8 cellular contexts compared by ENCODE assay signal in the genomic region with DNA sequence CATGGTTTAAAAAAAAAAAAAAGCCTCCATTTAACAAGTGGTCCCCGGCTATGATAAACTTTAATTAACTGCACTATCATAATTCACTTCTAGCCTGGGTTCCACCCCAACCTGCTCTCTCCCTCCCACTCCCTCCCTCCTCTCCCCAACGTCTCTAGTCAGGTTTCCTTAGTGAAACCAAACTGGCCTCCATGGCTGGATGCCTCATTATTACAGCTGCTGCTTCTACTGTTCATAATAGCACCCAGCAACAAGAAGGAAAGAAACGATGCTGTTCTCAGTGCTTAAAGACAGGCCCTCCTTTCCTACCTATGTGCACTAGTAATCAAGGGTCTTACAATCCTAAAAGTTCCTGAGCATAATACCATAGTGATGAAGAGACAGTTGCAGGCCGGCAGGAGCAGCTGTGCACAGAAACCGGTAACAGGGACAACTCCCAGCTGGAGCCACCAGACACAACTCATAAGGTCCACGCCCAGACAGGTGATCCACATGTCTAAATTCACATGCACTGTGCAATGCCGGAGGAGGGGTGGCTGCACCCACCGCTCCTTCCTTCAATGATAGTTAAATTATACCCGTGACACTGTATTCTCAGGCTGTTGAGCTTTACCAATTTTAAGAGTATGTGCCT. TPM values are rescaled to one million over a fixed set of nuclear protein-coding genes. Genes with fewer than 3 reads are reported as not detected.
A peak's percentile ranks its signal among the peaks of the same experiment; 100 is the strongest.
DNase-seq lines count a peak whose midpoint lies in the region; ATAC-seq lines count a peak whose summit lies in the region.

No MANE protein-coding gene starts in this region.

- H3K4me2 ChIP-seq in neuronal stem cell (ENCODE audit: insufficient read depth, low read length, poor library complexity, severe bottlenecking), result no peak overlapping the region

- H3K4me3 ChIP-seq in subcutaneous abdominal adipose tissue (ENCODE audit: low read depth in 1 of 5, low read length in 5 of 5), result no peak overlapping the region
- H3K4me3 ChIP-seq in neuronal stem cell (ENCODE audit: low read length in 2 of 2), result no peak overlapping the region

- ATAC-seq in GM21360 (IDR thresholded peaks at IDR 0.05; ENCODE audit: unreplicated experiment), result peak; percentile 57

- DNase-seq in COLO668 (lab: John Stamatoyannopoulos, UW; ENCODE audit: unreplicated experiment) (peak; percentile 82), NCI-H2196 (lab: John Stamatoyannopoulos, UW; ENCODE audit: unreplicated experiment) (peak; percentile 44), epithelial cell of prostate (ENCODE audit: low read depth, low spot score) (no peak), SKM-1 (lab: John Stamatoyannopoulos, UW; ENCODE audit: unreplicated experiment) (no peak), neuronal stem cell (ENCODE audit: low spot score) (no peak), NCI-H2029 (lab: John Stamatoyannopoulos, UW) (no peak)

- H4K8ac ChIP-seq in neuronal stem cell (ENCODE audit: low read depth, low read length), result no peak overlapping the region

- H2BK12ac ChIP-seq in neuronal stem cell (ENCODE audit: low read length), result no peak overlapping the region

- H3K14ac ChIP-seq in neuronal stem cell (ENCODE audit: low read length), result no peak overlapping the region

- H3K36me3 ChIP-seq in subcutaneous abdominal adipose tissue (ENCODE audit: control insufficient read depth in 5 of 5, insufficient read depth in 5 of 5, low read length in 5 of 5) (peaks cover 0 to 20% (median 6%) of the 10 kb centered on the region in 5 donors), neuronal stem cell (replicated peaks in 1 of 2; ENCODE audit: control insufficient read depth in 2 of 2, insufficient read depth in 2 of 2, low read length in 2 of 2) (peaks cover 0 to 32% of the 10 kb centered on the region in 2 donors)

- H2AK5ac ChIP-seq in neuronal stem cell (ENCODE audit: low read depth, low read length), result no peak overlapping the region

- peaks cover 16 to 56% (median 51%) of the 10 kb centered on the region in 5 donors for H3K4me1 ChIP-seq in subcutaneous abdominal adipose tissue (ENCODE audit: control insufficient read depth in 5 of 5, insufficient read depth in 5 of 5, low read length in 5 of 5)
- peaks cover 22 to 23% of the 10 kb centered on the region in 2 donors for H3K4me1 ChIP-seq in neuronal stem cell (ENCODE audit: control insufficient read depth in 2 of 2, insufficient read depth in 1 of 2, low read depth in 1 of 2, low read length in 2 of 2)

- no peak overlapping the region for H2BK120ac ChIP-seq in neuronal stem cell (ENCODE audit: low read depth, low read length)

- H3K79me1 ChIP-seq in neuronal stem cell (ENCODE audit: low read depth, low read length), result peaks cover 13% of the 10 kb centered on the region

- no peak overlapping the region for H4K91ac ChIP-seq in neuronal stem cell (ENCODE audit: low read depth, low read length, poor library complexity)

- H3K9ac ChIP-seq in subcutaneous abdominal adipose tissue (ENCODE audit: low read length in 5 of 5), result no peak overlapping the region
- no peak overlapping the region for H3K9ac ChIP-seq in neuronal stem cell (ENCODE audit: low read depth, low read length, poor library complexity)

- no peak overlapping the region for H3K4ac ChIP-seq in neuronal stem cell (ENCODE audit: low read length)

- no peak overlapping the region for H2AFZ ChIP-seq in neuronal stem cell (ENCODE audit: low read length)

- no peak overlapping the region for H3K23ac ChIP-seq in neuronal stem cell (ENCODE audit: low read depth, low read length, poor library complexity)

- H3K9me3 ChIP-seq in subcutaneous abdominal adipose tissue (ENCODE audit: control insufficient read depth in 5 of 5, low read length in 5 of 5) (no peaks in the 10 kb centered on the region), neuronal stem cell (replicated peaks in 1 of 2; ENCODE audit: control insufficient read depth in 2 of 2, insufficient read depth in 1 of 2, low read depth in 1 of 2, low read length in 2 of 2) (no peaks in the 10 kb centered on the region)

- H3K27me3 ChIP-seq in subcutaneous abdominal adipose tissue (ENCODE audit: control insufficient read depth in 5 of 5, insufficient read depth in 4 of 5, low read length in 5 of 5) (no peaks in the 10 kb centered on the region), neuronal stem cell (ENCODE audit: control insufficient read depth in 3 of 3, insufficient read depth in 3 of 3, low read depth in 1 of 3, low read length in 3 of 3) (peaks cover 3 to 18% (median 5%) of the 10 kb centered on the region in 3 experiments)

- H3K27ac ChIP-seq in epithelial cell of prostate, result peak overlapping the region; percentile 98
- H3K27ac ChIP-seq in subcutaneous abdominal adipose tissue (ENCODE audit: low read depth, low read length), result peak overlapping the region; percentile 93
- no peak overlapping the region for H3K27ac ChIP-seq in neuronal stem cell (replicated peaks; ENCODE audit: low read length)

- no peak overlapping the region for H2BK5ac ChIP-seq in neuronal stem cell (ENCODE audit: low read length)

- H3K18ac ChIP-seq in neuronal stem cell (ENCODE audit: low read length), result no peak overlapping the region

- H2BK15ac ChIP-seq in neuronal stem cell (ENCODE audit: low read length), result no peak overlapping the region

- WGBS in neuronal stem cell (ENCODE audit: extremely low coverage in 2 of 2, insufficient read length in 2 of 2, insufficient replicate concordance in 1 of 2), 2 donors, result no CpG with 5 or more reads among the region's 9 CpGs

RNA-seq across cellular contexts. Expression of gene IRF2BPL, which starts 6.2 kb away (rescaled TPM):
- polyA plus RNA-seq in neuronal stem cell (2013, experiment 1 of 2), result 12.3 TPM
- polyA plus RNA-seq in neuronal stem cell (2013, experiment 2 of 2), result 12.4 TPM

Comparison
In these comparisons a context has a peak if more than half of its experiments do, and no peak if none do; other contexts are left out.
1. DNase-seq: peak in COLO668 (single experiment) and NCI-H2196 (single experiment); none in epithelial cell of prostate (single experiment), SKM-1 (single experiment), neuronal stem cell (single experiment) and NCI-H2029 (single experiment).